13 cellular contexts compared by ENCODE assay signal in the genomic region with DNA sequence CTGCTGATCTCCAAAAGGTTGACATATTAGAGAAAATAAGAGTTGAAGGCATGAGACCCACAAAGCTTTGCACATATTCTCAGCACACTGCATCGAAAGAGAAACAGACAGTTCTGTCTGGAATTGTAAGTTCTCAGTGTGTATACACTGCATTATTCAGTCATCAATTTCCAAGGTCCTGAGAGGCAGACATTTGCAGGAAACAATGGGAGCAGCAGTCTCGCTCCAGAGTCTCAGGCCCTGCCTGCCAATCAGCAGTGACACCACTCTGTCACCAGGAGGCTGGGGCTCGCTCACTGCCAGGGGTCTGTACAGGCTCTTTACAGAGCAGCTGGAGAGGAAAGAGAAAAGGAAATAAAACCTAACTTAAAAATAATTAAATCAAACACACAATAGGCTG. TPM values are rescaled to one million over a fixed set of nuclear protein-coding genes. Genes with fewer than 3 reads are reported as not detected.
A peak's percentile ranks its signal among the peaks of the same experiment; 100 is the strongest.
DNase-seq lines count a peak whose midpoint lies in the region; ATAC-seq and TF ChIP-seq lines count a peak whose summit lies in the region.
"Had no signal": no experiment of that assay in that cellular context is flagged by ENCODE, and none has a peak within 500 bp of the region (broad histone marks: within the 10 kb centered on the region; RNA-seq: fewer than 3 reads in every experiment).

No MANE protein-coding gene starts in this region.

- H3K4me3 Mint-ChIP-seq in H9 (no peak overlapping the region), endodermal cell (no peak overlapping the region), mesothelial cell of epicardium (no peak overlapping the region)
- H3K4me3 Mint-ChIP-seq in CD4-positive, alpha-beta T cell, result no peak overlapping the region
- H3K4me3 Mint-ChIP-seq: activated T-cell treated with anti-CD3 and anti-CD28 coated beads, Interleukin-2, amount 50 U/mL, for 72 hours had no signal

- H3K14ac ChIP-seq in H9 (ENCODE audit: insufficient read depth, low read length) (no peak overlapping the region), neuronal stem cell (ENCODE audit: low read length) (no peak overlapping the region)

- H2BK5ac ChIP-seq in H9 (ENCODE audit: insufficient read length, low read length) (no peak overlapping the region), neuronal stem cell (ENCODE audit: low read length) (no peak overlapping the region)

- H3K56ac ChIP-seq in H9 (ENCODE audit: insufficient read length, low read depth, low read length), result no peak overlapping the region

- peaks cover 16 to 20% of the 10 kb centered on the region in 2 experiments for H3K4me1 Mint-ChIP-seq in H9
- peaks cover 56% of the 10 kb centered on the region for H3K4me1 Mint-ChIP-seq in endodermal cell
- peaks cover 9% of the 10 kb centered on the region for H3K4me1 Mint-ChIP-seq in mesothelial cell of epicardium
- no peaks in the 10 kb centered on the region for H3K4me1 Mint-ChIP-seq in CD4-positive, alpha-beta T cell (ENCODE audit: low read depth)

- no peak overlapping the region for H4K8ac ChIP-seq in H9 (replicated peaks; ENCODE audit: insufficient read length, low read depth, low read length)
- H4K8ac ChIP-seq in neuronal stem cell (ENCODE audit: low read depth, low read length), result no peak overlapping the region

- no peaks in the 10 kb centered on the region for H3K36me3 ChIP-seq in endodermal cell (ENCODE audit: control insufficient read depth, insufficient read depth, low read length)
- H3K36me3 ChIP-seq in neuronal stem cell (replicated peaks in 1 of 2; ENCODE audit: control insufficient read depth in 2 of 2, insufficient read depth in 2 of 2, low read length in 2 of 2), result no peaks in the 10 kb centered on the region
- H3K36me3 ChIP-seq: HAP-1 had no signal

- H3K36me3 Mint-ChIP-seq in H9 (ENCODE audit: insufficient read depth in 1 of 3, low read depth in 3 of 3) (0 out of 7 replicates have a peak, but pooled peaks cover 0 to 4% (median 0%) of the 10 kb centered on the region in 3 experiments), endodermal cell (ENCODE audit: low read depth) (peaks cover 6% of the 10 kb centered on the region), mesothelial cell of epicardium (no peaks in the 10 kb centered on the region)
- H3K36me3 Mint-ChIP-seq in CD4-positive, alpha-beta T cell (ENCODE audit: low read depth), result no peaks in the 10 kb centered on the region

- H4K5ac ChIP-seq in H9 (ENCODE audit: insufficient read length, low read depth, low read length), result no peak overlapping the region

- DNase-seq in H9 (peak; percentile 65), NCI-H2227 treated with DMSO at 0.1 percent for 48 hours (lab: John Stamatoyannopoulos, UW) (peak; percentile 6), endodermal cell (peak; percentile 88), neuronal stem cell (ENCODE audit: low spot score) (peak; percentile 21), mesothelial cell of epicardium (ENCODE audit: low spot score in 2 of 2, unreplicated experiment in 2 of 2) (no peak)
- no peak for DNase-seq in CD4-positive, alpha-beta T cell
- DNase-seq: activated T-cell treated with anti-CD3 and anti-CD28 coated beads, Interleukin-2, amount 50 U/mL, for 72 hours; DMS79; NCI-H446; T-helper 9 cell had no signal

- H2BK12ac ChIP-seq in H9 (ENCODE audit: insufficient read length, low read depth, low read length), result no peak overlapping the region
- H2BK12ac ChIP-seq in neuronal stem cell (ENCODE audit: low read length), result no peak overlapping the region

- H2AK5ac ChIP-seq in H9 (ENCODE audit: insufficient read length, low read length), result no peak overlapping the region
- H2AK5ac ChIP-seq in neuronal stem cell (ENCODE audit: low read depth, low read length), result no peak overlapping the region

- no peaks in the 10 kb centered on the region for H3K27me3 ChIP-seq in H9 (ENCODE audit: insufficient read depth, low read length)
- H3K27me3 ChIP-seq in endodermal cell (ENCODE audit: control insufficient read depth, insufficient read depth, low read length, poor library complexity, severe bottlenecking), result no peaks in the 10 kb centered on the region
- H3K27me3 ChIP-seq in neuronal stem cell (ENCODE audit: control insufficient read depth in 3 of 3, insufficient read depth in 3 of 3, low read depth in 1 of 3, low read length in 3 of 3), result peaks cover 0 to 3% (median 0%) of the 10 kb centered on the region in 3 experiments
- no peaks in the 10 kb centered on the region for H3K27me3 ChIP-seq in CD4-positive, alpha-beta T cell (ENCODE audit: control insufficient read depth, insufficient read depth, low read length)

- no peaks in the 10 kb centered on the region for H3K23me2 ChIP-seq in H9 (ENCODE audit: insufficient read length, low read depth, low read length, poor library complexity, severe bottlenecking)

- WGBS in H9 (ENCODE audit: extremely low coverage, insufficient read length, low lambda C conversion rate), result no CpG with 5 or more reads among the region's 3 CpGs
- WGBS in endodermal cell (ENCODE audit: insufficient coverage in 1 of 2, insufficient read length in 1 of 2), 2 experiments, result 39% methylated on average over 3 of the region's 3 CpGs; no CpG with 5 or more reads in 1 of the 2 experiments
- no CpG with 5 or more reads among the region's 3 CpGs for WGBS in neuronal stem cell (ENCODE audit: extremely low coverage in 2 of 2, insufficient read length in 2 of 2, insufficient replicate concordance in 1 of 2), 2 donors

- TF ChIP-seq CTCF in H9 (conservative IDR thresholded peaks at IDR 0.05), result peak; percentile 60
- peak; percentile 77 for TF ChIP-seq CTCF in endodermal cell (conservative IDR thresholded peaks at IDR 0.05)
- no peak for TF ChIP-seq CTCF in mesothelial cell of epicardium (IDR thresholded peaks at IDR 0.05; ENCODE audit: unreplicated experiment)
- TF ChIP-seq CTCF in CD4-positive, alpha-beta T cell (IDR thresholded peaks at IDR 0.05), result no peak

- H3K27ac Mint-ChIP-seq in H9 (peak overlapping the region in 2 of 3 experiments; percentile 47 to 49; a peak in 2 of 7 replicates), endodermal cell (peak overlapping the region; percentile 42), mesothelial cell of epicardium (no peak overlapping the region)
- no peak overlapping the region for H3K27ac Mint-ChIP-seq in CD4-positive, alpha-beta T cell
- H3K27ac Mint-ChIP-seq: activated T-cell treated with anti-CD3 and anti-CD28 coated beads, Interleukin-2, amount 50 U/mL, for 72 hours had no signal

- H3K9me3 ChIP-seq in H9 (ENCODE audit: control insufficient read depth, low read depth, low read length), result no peaks in the 10 kb centered on the region
- no peaks in the 10 kb centered on the region for H3K9me3 ChIP-seq in endodermal cell (ENCODE audit: control insufficient read depth, low read length)
- H3K9me3 ChIP-seq in neuronal stem cell (replicated peaks in 1 of 2; ENCODE audit: control insufficient read depth in 2 of 2, insufficient read depth in 1 of 2, low read depth in 1 of 2, low read length in 2 of 2), result no peaks in the 10 kb centered on the region
- no peaks in the 10 kb centered on the region for H3K9me3 ChIP-seq in CD4-positive, alpha-beta T cell (ENCODE audit: control insufficient read depth, low read length)
- H3K9me3 ChIP-seq: HAP-1 had no signal

- no peak overlapping the region for H3T11ph ChIP-seq in H9 (ENCODE audit: low read length)

- POLR2A ChIA-PET in CD4-positive, alpha-beta T cell (lab: Charles Lee), result no interaction called here

- no peak overlapping the region for H2BK120ac ChIP-seq in H9 (ENCODE audit: low read depth, low read length, poor library complexity, severe bottlenecking)
- H2BK120ac ChIP-seq in neuronal stem cell (ENCODE audit: low read depth, low read length), result no peak overlapping the region

- H2BK20ac ChIP-seq in H9 (ENCODE audit: low read depth, low read length, poor library complexity, severe bottlenecking), result no peak overlapping the region

- H3K79me1 ChIP-seq in H9 (ENCODE audit: insufficient read depth, low read depth, low read length, poor library complexity, severe bottlenecking) (no peaks in the 10 kb centered on the region), neuronal stem cell (ENCODE audit: low read depth, low read length) (no peaks in the 10 kb centered on the region)

- peak overlapping the region; percentile 13 for H3K4me3 ChIP-seq in endodermal cell (ENCODE audit: low read length)
- H3K4me3 ChIP-seq in neuronal stem cell (ENCODE audit: low read length in 2 of 2), result no peak overlapping the region
- H3K4me3 ChIP-seq: HAP-1 had no signal

- H2AFZ ChIP-seq in H9 (ENCODE audit: low read length) (no peak overlapping the region), neuronal stem cell (ENCODE audit: low read length) (peak overlapping the region; percentile 27)

- no peaks in the 10 kb centered on the region for H3K79me2 ChIP-seq in H9 (ENCODE audit: insufficient read depth, low read length)

- H2BK15ac ChIP-seq in H9 (ENCODE audit: low read depth, low read length) (no peak overlapping the region), neuronal stem cell (ENCODE audit: low read length) (no peak overlapping the region)

- H3K23ac ChIP-seq in H9 (ENCODE audit: insufficient read length, low read depth, low read length), result no peak overlapping the region
- H3K23ac ChIP-seq in neuronal stem cell (ENCODE audit: low read depth, low read length, poor library complexity), result no peak overlapping the region

- H3K9ac ChIP-seq in H9 (ENCODE audit: extremely low read depth, insufficient read length, low read length), result no peak overlapping the region
- no peak overlapping the region for H3K9ac ChIP-seq in endodermal cell (ENCODE audit: extremely low read depth, low read length, poor library complexity, severe bottlenecking)
- no peak overlapping the region for H3K9ac ChIP-seq in neuronal stem cell (ENCODE audit: low read depth, low read length, poor library complexity)

- H3K4me2 ChIP-seq in H9 (ENCODE audit: insufficient read depth, insufficient read length, low read length), result no peak overlapping the region
- H3K4me2 ChIP-seq in neuronal stem cell (ENCODE audit: insufficient read depth, low read length, poor library complexity, severe bottlenecking), result no peak overlapping the region

- H3K27me3 Mint-ChIP-seq in H9 (ENCODE audit: low read depth), result no peaks in the 10 kb centered on the region
- H3K27me3 Mint-ChIP-seq in endodermal cell (ENCODE audit: insufficient read depth), result no peaks in the 10 kb centered on the region
- no peaks in the 10 kb centered on the region for H3K27me3 Mint-ChIP-seq in mesothelial cell of epicardium (ENCODE audit: low read depth)
- no peaks in the 10 kb centered on the region for H3K27me3 Mint-ChIP-seq in CD4-positive, alpha-beta T cell

- ATAC-seq in HG03039 (IDR thresholded peaks at IDR 0.05; ENCODE audit: unreplicated experiment), result no peak
- no peak for ATAC-seq in CD4-positive, alpha-beta T cell (ENCODE audit: poor library complexity)
- ATAC-seq in GM18870 (IDR thresholded peaks at IDR 0.05; ENCODE audit: unreplicated experiment), result no peak
- ATAC-seq: activated T-cell treated with anti-CD3 and anti-CD28 coated beads, Interleukin-2, amount 50 U/mL, for 72 hours had no signal

- H3K27ac ChIP-seq in H9 (ENCODE audit: insufficient read length, low read depth, low read length), result no peak overlapping the region
- H3K27ac ChIP-seq in endodermal cell (ENCODE audit: low read depth, low read length), result peak overlapping the region; percentile 67
- no peak overlapping the region for H3K27ac ChIP-seq in neuronal stem cell (replicated peaks; ENCODE audit: low read length)
- no peak overlapping the region for H3K27ac ChIP-seq in CD4-positive, alpha-beta T cell (ENCODE audit: low read depth, low read length)

- H3K4ac ChIP-seq in H9 (ENCODE audit: low read depth, low read length), result no peak overlapping the region
- no peak overlapping the region for H3K4ac ChIP-seq in neuronal stem cell (ENCODE audit: low read length)

- no peak overlapping the region for H3K18ac ChIP-seq in H9 (ENCODE audit: insufficient read length, low read depth, low read length)
- H3K18ac ChIP-seq in neuronal stem cell (ENCODE audit: low read length), result no peak overlapping the region

- no peaks in the 10 kb centered on the region for H4K20me1 ChIP-seq in H9 (ENCODE audit: control insufficient read depth, insufficient read depth, insufficient read length)

- no peak overlapping the region for H4K91ac ChIP-seq in H9 (ENCODE audit: insufficient read length, low read depth, low read length)
- no peak overlapping the region for H4K91ac ChIP-seq in neuronal stem cell (ENCODE audit: low read depth, low read length, poor library complexity)

- CTCF ChIA-PET in CD4-positive, alpha-beta T cell (lab: Charles Lee), result no interaction called here

- H3K4me1 ChIP-seq in H9 (ENCODE audit: insufficient read depth, low read length) (no peaks in the 10 kb centered on the region), endodermal cell (ENCODE audit: control insufficient read depth, insufficient read depth, low read length) (peaks cover 16% of the 10 kb centered on the region), neuronal stem cell (ENCODE audit: control insufficient read depth in 2 of 2, insufficient read depth in 1 of 2, low read depth in 1 of 2, low read length in 2 of 2) (peaks cover 0 to 2% of the 10 kb centered on the region in 2 donors)
- H3K4me1 ChIP-seq: HAP-1 had no signal

- H3K9me3 Mint-ChIP-seq in H9 (no peaks in the 10 kb centered on the region; a peak in 1 of 5 replicates), endodermal cell (no peaks in the 10 kb centered on the region), mesothelial cell of epicardium (peaks cover 4% of the 10 kb centered on the region)
- H3K9me3 Mint-ChIP-seq in CD4-positive, alpha-beta T cell, result no peaks in the 10 kb centered on the region
- H3K9me3 Mint-ChIP-seq: activated T-cell treated with anti-CD3 and anti-CD28 coated beads, Interleukin-2, amount 50 U/mL, for 72 hours had no signal

- intact Hi-C loops in CD4-positive, alpha-beta T cell (cut with DNase I, micrococcal nuclease), result no loop called here

RNA-seq across cellular contexts. Expression of gene JAZF1, which starts 36.3 kb away (rescaled TPM):
- total RNA-seq in H9 (2021), result 7.6 and 9.1 TPM in 2 replicates
- total RNA-seq in endodermal cell, result 10 to 100 TPM; 18.3 to 33.6 TPM
- polyA plus RNA-seq in endodermal cell (2013, experiment 1 of 2), result 12.5 TPM
- 11.2 TPM for polyA plus RNA-seq in endodermal cell (2013, experiment 2 of 2)
- polyA plus RNA-seq in neuronal stem cell (2013, experiment 1 of 2), result 2.6 TPM
- 2.6 TPM for polyA plus RNA-seq in neuronal stem cell (2013, experiment 2 of 2)
- 4.5 to 7.2 TPM (median 5.5 TPM) in 3 replicates for total RNA-seq in mesothelial cell of epicardium
- 10 to 100 TPM in 1 of 2 experiments, 1 to 10 TPM in 1; 9.9 to 11.1 TPM for total RNA-seq in CD4-positive, alpha-beta T cell

Comparison
In these comparisons a context has a peak if more than half of its experiments do, and no peak if none do; other contexts are left out.
1. DNase-seq: peak in H9 (single experiment), NCI-H2227 treated with DMSO at 0.1 percent for 48 hours (single experiment), endodermal cell (single experiment) and neuronal stem cell (single experiment); none in mesothelial cell of epicardium (0 of 2) and CD4-positive, alpha-beta T cell (0 of 10).
2. H3K27ac Mint-ChIP-seq: peak in H9 (2 of 3) and endodermal cell (single experiment); none in mesothelial cell of epicardium (single experiment) and CD4-positive, alpha-beta T cell (single experiment).
3. CTCF ChIP-seq: peak in H9 (single experiment) and endodermal cell (single experiment); none in mesothelial cell of epicardium (single experiment) and CD4-positive, alpha-beta T cell (single experiment).